Comparison of ENCODE assay signal across 1 cellular context in genomic region chr5:134500699-134501430, GRCh38.
TF ChIP-seq lines count a peak whose summit lies in the region.

No MANE protein-coding gene starts in this region.

TF ChIP-seq in H1, 55 proteins besides CTCF, POLR2A, EP300 and RAD21:
- TF ChIP-seq ATF3 (IDR thresholded peaks at IDR 0.05; ENCODE audit: insufficient read depth, low read depth, low read length), result no peak
- TF ChIP-seq ATF2 (IDR thresholded peaks at IDR 0.05; ENCODE audit: low read length), result no peak
- TF ChIP-seq SIN3A (conservative IDR thresholded peaks at IDR 0.05 in 1 of 2, IDR thresholded peaks at IDR 0.05 in 1 of 2; ENCODE audit: low read depth in 1 of 2, low read length in 2 of 2), result no peak
